Comparison of ENCODE assay signal across 8 cellular contexts in genomic region chr4:169604131-169604900, GRCh38. TPM values are rescaled to one million over a fixed set of nuclear protein-coding genes. Genes with fewer than 3 reads are reported as not detected.
DNase-seq lines count a peak whose midpoint lies in the region; ATAC-seq and TF ChIP-seq lines count a peak whose summit lies in the region.

No MANE protein-coding gene starts in this region.

- peaks cover 38% of the 10 kb centered on the region for H3K4me1 Mint-ChIP-seq in activated naive CD4-positive, alpha-beta T cell treated with anti-CD3 and anti-CD28 coated beads, Interleukin-2, amount 50 U/mL, for 24 hours
- H3K4me1 Mint-ChIP-seq in osteocyte (ENCODE audit: unreplicated experiment): peaks cover 8% of the 10 kb centered on the region

- no peak overlapping the region for H3K4me3 ChIP-seq in adrenal gland

- TF ChIP-seq POLR2A in adrenal gland (IDR thresholded peaks at IDR 0.05): no peak

- DNase-seq in activated naive CD4-positive, alpha-beta T cell treated with anti-CD3 and anti-CD28 coated beads, Interleukin-2, amount 50 U/mL, for 16 hours: no peak
- DNase-seq in adrenal gland (peak in 2 of 7 donors; percentile 47 to 53), osteocyte (ENCODE audit: extremely low spot score, unreplicated experiment) (no peak), NCI-H1436 (lab: John Stamatoyannopoulos, UW) (no peak), DMS153 (lab: John Stamatoyannopoulos, UW) (no peak)

- H3K4me3 Mint-ChIP-seq in activated naive CD4-positive, alpha-beta T cell treated with anti-CD3 and anti-CD28 coated beads, Interleukin-2, amount 50 U/mL, for 24 hours: no peak overlapping the region
- no peak overlapping the region for H3K4me3 Mint-ChIP-seq in osteocyte (ENCODE audit: unreplicated experiment)

- ATAC-seq in HG03354 (IDR thresholded peaks at IDR 0.05; ENCODE audit: poor library complexity, severe bottlenecking, unreplicated experiment): peak; percentile 71
- no peak for ATAC-seq in esophagus mucosa

- H3K27me3 ChIP-seq in adrenal gland: no peaks in the 10 kb centered on the region

- no peaks in the 10 kb centered on the region for H3K9me3 Mint-ChIP-seq in activated naive CD4-positive, alpha-beta T cell treated with anti-CD3 and anti-CD28 coated beads, Interleukin-2, amount 50 U/mL, for 24 hours
- no peaks in the 10 kb centered on the region for H3K9me3 Mint-ChIP-seq in osteocyte (ENCODE audit: unreplicated experiment)

- H3K36me3 Mint-ChIP-seq in activated naive CD4-positive, alpha-beta T cell treated with anti-CD3 and anti-CD28 coated beads, Interleukin-2, amount 50 U/mL, for 24 hours: peaks cover 8% of the 10 kb centered on the region
- H3K36me3 Mint-ChIP-seq in osteocyte (ENCODE audit: unreplicated experiment): peaks cover 26% of the 10 kb centered on the region

- H3K27ac ChIP-seq in adrenal gland: peak overlapping the region in 3 of 5 donors; percentile 26 to 58 (median 48)

- TF ChIP-seq CTCF in adrenal gland (IDR thresholded peaks at IDR 0.05) (no peak), osteocyte (IDR thresholded peaks at IDR 0.05) (no peak)

- no peaks in the 10 kb centered on the region for H3K27me3 Mint-ChIP-seq in activated naive CD4-positive, alpha-beta T cell treated with anti-CD3 and anti-CD28 coated beads, Interleukin-2, amount 50 U/mL, for 24 hours
- no peaks in the 10 kb centered on the region for H3K27me3 Mint-ChIP-seq in osteocyte (ENCODE audit: unreplicated experiment)

- intact Hi-C loops in adrenal gland (cut with DNase I): no loop called here

- peaks cover 10 to 22% of the 10 kb centered on the region in 2 donors for H3K4me1 ChIP-seq in adrenal gland (replicated peaks in 1 of 2)

- peaks cover 0 to 4% of the 10 kb centered on the region in 2 donors for H3K36me3 ChIP-seq in adrenal gland (replicated peaks in 1 of 2)

- no peaks in the 10 kb centered on the region for H3K9me3 ChIP-seq in adrenal gland (replicated peaks in 1 of 3)

- H3K27ac Mint-ChIP-seq in activated naive CD4-positive, alpha-beta T cell treated with anti-CD3 and anti-CD28 coated beads, Interleukin-2, amount 50 U/mL, for 24 hours: peak overlapping the region; percentile 2
- H3K27ac Mint-ChIP-seq in osteocyte (ENCODE audit: unreplicated experiment): peak overlapping the region; percentile 61

- WGBS in adrenal gland, 4 donors: 0 to 87% (median 45%) methylated on average over 1 of the region's 1 CpG

RNA-seq across cellular contexts. Expression of gene NEK1, which starts 8.1 kb away (rescaled TPM):
- 10 to 100 TPM in 6 of 8 donors, 1 to 10 TPM in 2; 6.6 to 23.0 (median 12.6) TPM for total RNA-seq in adrenal gland
- polyA plus RNA-seq in adrenal gland: 10 to 100 TPM in 1 of 3 donors, 1 to 10 TPM in 2; 4.2 to 14.3 (median 6.9) TPM
- 17.7 and 18.4 TPM in 2 replicates for total RNA-seq in osteocyte
- 6.9 TPM for total RNA-seq in esophagus mucosa

RNA-seq across cellular contexts. Expression of gene CLCN3, which starts 16.1 kb away (rescaled TPM):
- total RNA-seq in adrenal gland: 10 to 100 TPM; 50.9 to 84.8 (median 61.5) TPM
- polyA plus RNA-seq in adrenal gland: 100 to 1,000 TPM in 1 of 3 donors, 10 to 100 TPM in 2; 11.9 to 106 (median 13.9) TPM
- 38.0 and 42.9 TPM in 2 replicates for total RNA-seq in osteocyte
- total RNA-seq in esophagus mucosa: 50.4 TPM
